10 cellular contexts compared by ENCODE assay signal in the genomic region with DNA sequence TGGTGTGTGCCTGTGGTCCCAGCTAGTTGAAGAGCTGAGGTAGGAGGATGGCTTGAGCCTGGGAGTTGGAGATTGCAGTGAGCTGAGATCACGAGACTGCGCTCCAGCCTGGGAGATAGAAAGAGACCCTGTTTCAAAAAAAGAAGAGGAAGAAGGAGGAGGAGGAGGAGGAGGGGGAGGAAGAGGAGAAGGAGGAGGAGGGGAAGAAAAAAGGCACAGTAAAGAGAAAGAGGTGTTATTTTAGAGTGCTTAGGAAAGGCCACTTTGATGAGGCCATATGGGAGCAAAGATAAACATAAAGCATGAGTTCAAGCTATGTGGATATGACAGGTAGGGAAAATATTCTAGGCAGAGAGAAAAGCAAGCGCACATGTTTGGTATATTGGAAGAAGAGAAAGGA.
"Had no signal": no experiment of that assay in that cellular context is flagged by ENCODE, and none has a peak within 500 bp of the region (broad histone marks: within the 10 kb centered on the region; RNA-seq: fewer than 3 reads in every experiment).

No MANE protein-coding gene starts in this region.

- H3K36me3 ChIP-seq: HAP-1 had no signal

- DNase-seq: GM23248, GOT3, H7, H9, HCEC 1CT, HFFc6 had no signal

- H3K27ac ChIP-seq: GM23248 had no signal

- H3K9ac ChIP-seq: GM23248 had no signal

- H3K9me3 ChIP-seq: HAP-1 had no signal

- H3K4me3 ChIP-seq: GM23248, GM23338, HAP-1 had no signal

- H2AFZ ChIP-seq: GM23248, GM23338 had no signal

- FAIRE-seq: H54 had no signal

- H3K4me2 ChIP-seq: GM23338 had no signal

- ATAC-seq: GM23338, HCT116 had no signal
